In genomic region chr5:40679998-40680681, GRCh38 we compare ENCODE assay signal across 8 cellular contexts. TPM values are rescaled to one million over a fixed set of nuclear protein-coding genes. Genes with fewer than 3 reads are reported as not detected.
DNase-seq lines count a peak whose midpoint lies in the region; ATAC-seq and TF ChIP-seq lines count a peak whose summit lies in the region.

No MANE protein-coding gene starts in this region.

- peak; percentile 34 for ATAC-seq in GM21515 (IDR thresholded peaks at IDR 0.05; ENCODE audit: unreplicated experiment)

- H3K27ac Mint-ChIP-seq in activated naive CD8-positive, alpha-beta T cell treated with anti-CD3 and anti-CD28 coated beads for 36 hours, result peak overlapping the region; percentile 98

- H3K36me3 Mint-ChIP-seq in activated naive CD8-positive, alpha-beta T cell treated with anti-CD3 and anti-CD28 coated beads for 36 hours, result peaks cover 53% of the 10 kb centered on the region

- peaks cover 39% of the 10 kb centered on the region for H3K4me1 Mint-ChIP-seq in activated naive CD8-positive, alpha-beta T cell treated with anti-CD3 and anti-CD28 coated beads for 36 hours

- H3K9me3 Mint-ChIP-seq in activated naive CD8-positive, alpha-beta T cell treated with anti-CD3 and anti-CD28 coated beads for 36 hours, result no peaks in the 10 kb centered on the region

- TF ChIP-seq RAD21 in Ishikawa (IDR thresholded peaks at IDR 0.05; ENCODE audit: low read depth), result no peak

- in situ Hi-C loops in Caki2 (cut with HindIII; ENCODE audit: low pct_unique_long_range_greater_than_20kb, low sequenced_read_pairs), result no loop called here

- DNase-seq in Caki2 (ENCODE audit: low read depth) (peak; percentile 16), iPS-NIHi11 (ENCODE audit: low spot score) (peak; percentile 17), OCI-M2 (lab: John Stamatoyannopoulos, UW; ENCODE audit: unreplicated experiment) (no peak), AG08395 (ENCODE audit: low spot score) (no peak)
- DNase-seq in activated naive CD8-positive, alpha-beta T cell treated with anti-CD3 and anti-CD28 coated beads for 36 hours, result peak; percentile 38
- peak; percentile 32 for DNase-seq in stimulated activated CD4-positive, alpha-beta T cell treated with anti-CD3 and anti-CD28 coated beads, Interleukin-1b, Interleukin-23, amount 100 ng/mL, for 48 hours

- peak overlapping the region; percentile 98 for H3K4me3 Mint-ChIP-seq in activated naive CD8-positive, alpha-beta T cell treated with anti-CD3 and anti-CD28 coated beads for 36 hours

- no peaks in the 10 kb centered on the region for H3K27me3 Mint-ChIP-seq in activated naive CD8-positive, alpha-beta T cell treated with anti-CD3 and anti-CD28 coated beads for 36 hours

- no peak for TF ChIP-seq EP300 in Ishikawa (IDR thresholded peaks at IDR 0.05; ENCODE audit: borderline replicate concordance)

TF ChIP-seq in Ishikawa, 13 proteins besides CTCF, POLR2A, EP300 and RAD21:
- TF ChIP-seq CEBPB (IDR thresholded peaks at IDR 0.05), result no peak
- TF ChIP-seq, protein P1, sequence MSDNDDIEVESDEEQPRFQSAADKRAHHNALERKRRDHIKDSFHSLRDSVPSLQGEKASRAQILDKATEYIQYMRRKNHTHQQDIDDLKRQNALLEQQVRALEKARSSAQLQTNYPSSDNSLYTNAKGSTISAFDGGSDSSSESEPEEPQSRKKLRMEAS (IDR thresholded peaks at IDR 0.05), result peak; percentile 78
- TF ChIP-seq EGR1 (IDR thresholded peaks at IDR 0.05), result no peak
- TF ChIP-seq CREB1 (IDR thresholded peaks at IDR 0.05; ENCODE audit: low read depth), result no peak
- no peak for TF ChIP-seq FOXM1 (IDR thresholded peaks at IDR 0.05; ENCODE audit: borderline replicate concordance, low read depth)
- no peak for TF ChIP-seq NFIC (IDR thresholded peaks at IDR 0.05)
- no peak for TF ChIP-seq YY1 (IDR thresholded peaks at IDR 0.05; ENCODE audit: low read depth)
- TF ChIP-seq, protein P2, sequence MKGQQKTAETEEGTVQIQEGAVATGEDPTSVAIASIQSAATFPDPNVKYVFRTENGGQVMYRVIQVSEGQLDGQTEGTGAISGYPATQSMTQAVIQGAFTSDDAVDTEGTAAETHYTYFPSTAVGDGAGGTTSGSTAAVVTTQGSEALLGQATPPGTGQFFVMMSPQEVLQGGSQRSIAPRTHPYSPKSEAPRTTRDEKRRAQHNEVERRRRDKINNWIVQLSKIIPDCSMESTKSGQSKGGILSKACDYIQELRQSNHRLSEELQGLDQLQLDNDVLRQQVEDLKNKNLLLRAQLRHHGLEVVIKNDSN (IDR thresholded peaks at IDR 0.05), result no peak
TF ChIP-seq in Ishikawa: peak in this region for 1.

RNA-seq across cellular contexts. Expression of gene PTGER4, which starts 0.4 kb away (rescaled TPM):
- 3.4 and 7.5 TPM in 2 replicates for total RNA-seq in Caki2 (2014; rRNA removed; shearing (Covaris generic); ENCODE audit: low replicate concordance)
- total RNA-seq in activated naive CD8-positive, alpha-beta T cell treated with anti-CD3 and anti-CD28 coated beads for 36 hours, result 10 to 100 TPM; 64.5 to 65.2 TPM

Comparison
In these comparisons a context has a peak if more than half of its experiments do, and no peak if none do; other contexts are left out.
1. DNase-seq: peak in Caki2 (single experiment), activated naive CD8-positive, alpha-beta T cell treated with anti-CD3 and anti-CD28 coated beads for 36 hours (single experiment), iPS-NIHi11 (single experiment) and stimulated activated CD4-positive, alpha-beta T cell treated with anti-CD3 and anti-CD28 coated beads, Interleukin-1b, Interleukin-23, amount 100 ng/mL, for 48 hours (single experiment); none in OCI-M2 (single experiment) and AG08395 (single experiment).